Comparison of ENCODE assay signal across 16 cellular contexts in the genomic region with DNA sequence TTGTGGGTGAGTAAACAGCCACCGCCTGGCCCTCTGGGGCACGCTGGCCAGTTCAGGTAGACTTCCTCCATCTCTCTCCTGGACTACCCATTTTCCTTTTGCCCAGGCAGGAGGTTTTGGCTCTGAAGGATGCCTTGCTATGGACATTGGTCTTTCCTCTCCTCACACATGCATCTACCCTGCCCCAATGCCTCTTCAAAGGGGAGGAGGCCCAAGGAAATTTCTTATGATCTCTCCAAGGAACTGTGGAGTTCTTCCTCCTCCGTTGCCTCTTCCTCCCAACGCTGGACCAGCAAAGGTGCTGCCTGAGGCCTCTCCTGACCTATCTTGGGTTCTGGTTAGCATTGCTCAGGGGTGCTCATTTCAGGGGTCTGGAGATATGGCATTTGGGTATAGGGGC. TPM values are rescaled to one million over a fixed set of nuclear protein-coding genes. Genes with fewer than 3 reads are reported as not detected.
DNase-seq lines count a peak whose midpoint lies in the region; ATAC-seq and TF ChIP-seq lines count a peak whose summit lies in the region.
"Had no signal": no experiment of that assay in that cellular context is flagged by ENCODE, and none has a peak within 500 bp of the region (broad histone marks: within the 10 kb centered on the region; RNA-seq: fewer than 3 reads in every experiment).

No MANE protein-coding gene starts in this region.

- H3K9me3 Mint-ChIP-seq in osteocyte (ENCODE audit: unreplicated experiment), result no peaks in the 10 kb centered on the region
- H3K9me3 Mint-ChIP-seq in stimulated activated memory B cell treated with anti-CD40 and anti-IgM and Interleukin-4, amounts not matched to agents 10 μg/mL and 1 μg/mL and 100 μg/mL, for 72 hours, result no peaks in the 10 kb centered on the region

- H3K36me3 Mint-ChIP-seq in osteocyte (ENCODE audit: unreplicated experiment), result no peaks in the 10 kb centered on the region
- H3K36me3 Mint-ChIP-seq in stimulated activated memory B cell treated with anti-CD40 and anti-IgM and Interleukin-4, amounts not matched to agents 10 μg/mL and 1 μg/mL and 100 μg/mL, for 72 hours, result no peaks in the 10 kb centered on the region

- no peak for ATAC-seq in heart right ventricle
- ATAC-seq in stimulated activated memory B cell treated with anti-CD40 and anti-IgM and Interleukin-4, amounts not matched to agents 10 μg/mL and 1 μg/mL and 100 μg/mL, for 72 hours, result no peak
- ATAC-seq: GM23338, HCT116 had no signal

- DNase-seq in right atrium auricular region (ENCODE audit: low spot score) (peak; percentile 1), heart right ventricle (no peak), osteocyte (ENCODE audit: extremely low spot score, unreplicated experiment) (peak; percentile 72), vagina (ENCODE audit: extremely low spot score in 2 of 2) (peak; percentile 65 to 67), glomerular visceral epithelial cell (ENCODE audit: extremely low spot score) (no peak)
- DNase-seq: C1 segment of cervical spinal cord; Calu3; CD4-positive, alpha-beta memory T cell; COR-L47; DMS53; DMS79 treated with DMSO at 0.1 percent for 48 hours; GF-D8; H9 had no signal

- no peak for TF ChIP-seq POLR2A in vagina (IDR thresholded peaks at IDR 0.05)

- WGBS in heart right ventricle, 2 donors, result 89 to 93% methylated on average over 4 of the region's 4 CpGs

- no peaks in the 10 kb centered on the region for H3K27me3 Mint-ChIP-seq in osteocyte (ENCODE audit: unreplicated experiment)
- H3K27me3 Mint-ChIP-seq in stimulated activated memory B cell treated with anti-CD40 and anti-IgM and Interleukin-4, amounts not matched to agents 10 μg/mL and 1 μg/mL and 100 μg/mL, for 72 hours, result no peaks in the 10 kb centered on the region
- H3K27me3 Mint-ChIP-seq: CD4-positive, alpha-beta memory T cell had no signal

- no peaks in the 10 kb centered on the region for H3K9me3 ChIP-seq in right atrium auricular region
- H3K9me3 ChIP-seq in heart right ventricle, result peaks cover 0 to 3% (median 0%) of the 10 kb centered on the region in 11 donors
- no peaks in the 10 kb centered on the region for H3K9me3 ChIP-seq in vagina

- no peaks in the 10 kb centered on the region for H3K4me1 Mint-ChIP-seq in osteocyte (ENCODE audit: unreplicated experiment)
- no peaks in the 10 kb centered on the region for H3K4me1 Mint-ChIP-seq in stimulated activated memory B cell treated with anti-CD40 and anti-IgM and Interleukin-4, amounts not matched to agents 10 μg/mL and 1 μg/mL and 100 μg/mL, for 72 hours
- H3K4me1 Mint-ChIP-seq: GM23338, H9 had no signal

- H3K27me3 ChIP-seq in right atrium auricular region, result no peaks in the 10 kb centered on the region
- H3K27me3 ChIP-seq in heart right ventricle, result no peaks in the 10 kb centered on the region
- H3K27me3 ChIP-seq in vagina, result no peaks in the 10 kb centered on the region

- TF ChIP-seq CTCF in right atrium auricular region (IDR thresholded peaks at IDR 0.05) (no peak), heart right ventricle (IDR thresholded peaks at IDR 0.05) (no peak), osteocyte (IDR thresholded peaks at IDR 0.05) (no peak), vagina (IDR thresholded peaks at IDR 0.05) (no peak)

- H3K4me3 Mint-ChIP-seq in osteocyte (ENCODE audit: unreplicated experiment), result no peak overlapping the region
- H3K4me3 Mint-ChIP-seq in stimulated activated memory B cell treated with anti-CD40 and anti-IgM and Interleukin-4, amounts not matched to agents 10 μg/mL and 1 μg/mL and 100 μg/mL, for 72 hours, result no peak overlapping the region
- H3K4me3 Mint-ChIP-seq: CD4-positive, alpha-beta memory T cell; GM23338; H9 had no signal

- H3K36me3 ChIP-seq in right atrium auricular region (no peaks in the 10 kb centered on the region), heart right ventricle (no peaks in the 10 kb centered on the region), vagina (no peaks in the 10 kb centered on the region)

- no peaks in the 10 kb centered on the region for H3K4me1 ChIP-seq in right atrium auricular region
- H3K4me1 ChIP-seq in heart right ventricle, result no peaks in the 10 kb centered on the region
- H3K4me1 ChIP-seq in vagina, result no peaks in the 10 kb centered on the region

- H3K27ac ChIP-seq in right atrium auricular region (no peak overlapping the region), heart right ventricle (no peak overlapping the region), vagina (no peak overlapping the region)

- H3K27ac Mint-ChIP-seq in osteocyte (ENCODE audit: unreplicated experiment), result no peak overlapping the region
- H3K27ac Mint-ChIP-seq in stimulated activated memory B cell treated with anti-CD40 and anti-IgM and Interleukin-4, amounts not matched to agents 10 μg/mL and 1 μg/mL and 100 μg/mL, for 72 hours, result no peak overlapping the region
- H3K27ac Mint-ChIP-seq: GM23338, H9 had no signal

- no peak overlapping the region for H3K4me3 ChIP-seq in right atrium auricular region
- no peak overlapping the region for H3K4me3 ChIP-seq in heart right ventricle
- no peak overlapping the region for H3K4me3 ChIP-seq in vagina
- H3K4me3 ChIP-seq: GM23338 had no signal

- intact Hi-C loops in heart right ventricle (cut with DNase I) (no loop called here), vagina (cut with DNase I) (loop anchor here (2.0 kb wide), 1 partner anchor 16 kb away; no protein-coding TSS in a partner anchor)

RNA-seq across cellular contexts. Expression of a gene that starts 33.5 kb away (rescaled TPM):
- 10 to 100 TPM; 28.0 to 33.1 TPM for total RNA-seq in right atrium auricular region
- total RNA-seq in heart right ventricle, result 10 to 100 TPM; 12.8 to 29.4 (median 17.6) TPM
- 10 to 100 TPM in 1 of 2 donors, 1 to 10 TPM in 1; 7.1 to 16.8 TPM for polyA plus RNA-seq in heart right ventricle
- total RNA-seq in osteocyte, result 16.1 and 18.5 TPM in 2 replicates
- total RNA-seq in vagina, result 26.8 TPM

Comparison
In these comparisons a context has a peak if more than half of its experiments do, and no peak if none do; other contexts are left out.
1. DNase-seq: peak in right atrium auricular region (single experiment), osteocyte (single experiment) and vagina (2 of 2); none in heart right ventricle (0 of 2) and glomerular visceral epithelial cell (single experiment).